ENCODE assay signal across 12 cellular contexts in genomic region chr7:104096683-104097082, GRCh38.
DNase-seq lines count a peak whose midpoint lies in the region; ATAC-seq and TF ChIP-seq lines count a peak whose summit lies in the region.
"Had no signal": no experiment of that assay in that cellular context is flagged by ENCODE, and none has a peak within 500 bp of the region (broad histone marks: within the 10 kb centered on the region; RNA-seq: fewer than 3 reads in every experiment).

No MANE protein-coding gene starts in this region.

- peak; percentile 22; the same call in 1 of the 2 replicates for TF ChIP-seq CTCF in BJ (IDR thresholded peaks at IDR 0.05; ENCODE audit: insufficient read depth, low read depth, low read length)

- H3K4me3 ChIP-seq in BJ (ENCODE audit: low read depth, low read length): no peak overlapping the region
- H3K4me3 ChIP-seq: upper lobe of left lung had no signal

- ATAC-seq in HG02798 (IDR thresholded peaks at IDR 0.05; ENCODE audit: poor library complexity, unreplicated experiment) (no peak), HG03460 (IDR thresholded peaks at IDR 0.05; ENCODE audit: unreplicated experiment) (no peak), GM21576 (IDR thresholded peaks at IDR 0.05; ENCODE audit: unreplicated experiment) (no peak)
- ATAC-seq: activated CD4-positive, alpha-beta T cell treated with anti-CD3 and anti-CD28 coated beads for 36 hours had no signal

- POLR2A ChIA-PET in BJ (lab: Charles Lee): no interaction called here
- POLR2A ChIA-PET in HEK293T (lab: Yijun Ruan, JAX): no interaction called here

- CTCF ChIA-PET in BJ (lab: Yijun Ruan, JAX): interaction anchor here (1.2 kb wide), 1 partner anchor 524 kb away, joined by 6 read pairs; no protein-coding TSS in a partner anchor
- CTCF ChIA-PET in HEK293T (lab: Yijun Ruan, JAX): no interaction called here

- DNase-seq in BJ (ENCODE audit: low read depth) (no peak), HEK293T (ENCODE audit: extremely low spot score) (peak; percentile 17), SK-MEL-5 (ENCODE audit: low read depth, low spot score) (peak; percentile 85), hepatic stellate cell (ENCODE audit: low spot score) (peak; percentile 22)
- no peak for DNase-seq in stimulated activated CD8-positive, alpha-beta memory T cell treated with anti-CD3 and anti-CD28 coated beads, Interleukin-4, amount 100 ng/mL, for 48 hours
- DNase-seq: activated CD4-positive, alpha-beta T cell treated with anti-CD3 and anti-CD28 coated beads for 36 hours; naive B cell; NCI-H446 treated with DMSO at 0.1 percent for 48 hours; upper lobe of left lung had no signal

- H3K36me3 ChIP-seq in BJ (ENCODE audit: control insufficient read depth, insufficient read depth, low read length): no peaks in the 10 kb centered on the region
- H3K36me3 ChIP-seq: upper lobe of left lung had no signal

- H3K27me3 ChIP-seq in BJ (ENCODE audit: control insufficient read depth, insufficient read depth, low read length): 0 out of 2 replicates have a peak, but pooled peaks cover 1% of the 10 kb centered on the region
- H3K27me3 ChIP-seq: upper lobe of left lung had no signal

- in situ Hi-C loops in SK-MEL-5 (cut with HindIII; ENCODE audit: low pct_unique_long_range_greater_than_20kb, low sequenced_read_pairs): no loop called here

TF ChIP-seq in HEK293T, 16 proteins besides CTCF, POLR2A, EP300 and RAD21:
- TF ChIP-seq SP1 (IDR thresholded peaks at IDR 0.05): no peak
- TF ChIP-seq LEF1 (IDR thresholded peaks at IDR 0.05; ENCODE audit: borderline replicate concordance): no peak
- no peak for TF ChIP-seq FOXA1 (IDR thresholded peaks at IDR 0.05)
- no peak for TF ChIP-seq SUZ12 (IDR thresholded peaks at IDR 0.05)
- no peak for TF ChIP-seq ARNT (IDR thresholded peaks at IDR 0.05)
- TF ChIP-seq CTBP1 (IDR thresholded peaks at IDR 0.05; ENCODE audit: borderline replicate concordance): no peak
- TF ChIP-seq NFRKB (IDR thresholded peaks at IDR 0.05): no peak
- TF ChIP-seq ELF4 (IDR thresholded peaks at IDR 0.05): no peak
- TF ChIP-seq HDGF (IDR thresholded peaks at IDR 0.05; ENCODE audit: borderline replicate concordance): no peak
- TF ChIP-seq PKNOX1 (IDR thresholded peaks at IDR 0.05): no peak
- no peak for TF ChIP-seq TARDBP (IDR thresholded peaks at IDR 0.05)
- TF ChIP-seq L3MBTL2 (conservative IDR thresholded peaks at IDR 0.05): no peak
- no peak for TF ChIP-seq ZNF384 (IDR thresholded peaks at IDR 0.05)
- TF ChIP-seq FOXM1 (IDR thresholded peaks at IDR 0.05; ENCODE audit: borderline replicate concordance): no peak
- TF ChIP-seq FOXK2 (IDR thresholded peaks at IDR 0.05): no peak
- TF ChIP-seq BHLHE40 (IDR thresholded peaks at IDR 0.05; ENCODE audit: borderline replicate concordance): no peak

Comparison
In these comparisons a context has a peak if more than half of its experiments do, and no peak if none do; other contexts are left out.
1. DNase-seq: peak in HEK293T (single experiment), SK-MEL-5 (single experiment) and hepatic stellate cell (single experiment); none in BJ (single experiment) and stimulated activated CD8-positive, alpha-beta memory T cell treated with anti-CD3 and anti-CD28 coated beads, Interleukin-4, amount 100 ng/mL, for 48 hours (single experiment).